8 cellular contexts compared by ENCODE assay signal in the genomic region with DNA sequence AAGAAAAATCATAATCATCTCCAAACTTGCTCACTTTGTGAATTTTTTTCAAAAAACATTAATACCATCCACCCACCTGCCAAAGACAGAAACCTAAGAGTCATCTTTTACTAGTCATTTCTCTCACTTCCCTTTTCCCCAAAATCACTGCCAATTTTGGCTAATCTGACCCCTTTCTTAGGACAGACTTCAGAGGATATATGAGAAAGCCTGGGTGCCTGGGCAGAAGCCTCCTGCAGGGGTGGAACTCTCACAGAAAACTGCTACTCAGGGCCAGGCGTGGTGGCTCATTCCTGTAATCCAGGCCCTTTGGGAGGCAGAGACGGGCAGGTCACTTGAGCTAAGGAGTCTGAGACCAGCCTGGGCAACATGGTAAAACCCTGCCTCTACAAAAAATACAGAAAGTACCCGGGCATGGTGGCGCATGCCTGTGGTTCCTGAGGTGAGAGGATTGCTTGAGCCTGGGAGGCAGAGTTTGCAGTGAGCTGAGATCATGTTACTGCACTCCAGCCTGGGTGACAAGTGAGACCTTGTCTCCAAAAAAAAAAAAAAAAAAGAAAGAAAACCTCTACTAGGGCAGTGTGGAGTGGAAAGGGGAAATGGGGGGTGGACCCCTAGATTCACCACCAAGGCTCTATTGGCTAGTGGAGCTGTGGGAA. TPM values are rescaled to one million over a fixed set of nuclear protein-coding genes. Genes with fewer than 3 reads are reported as not detected.
DNase-seq lines count a peak whose midpoint lies in the region; ATAC-seq and TF ChIP-seq lines count a peak whose summit lies in the region.

No MANE protein-coding gene starts in this region.

- no peak for ATAC-seq in left lobe of liver

- peak overlapping the region; percentile 51 for H3K9ac ChIP-seq in H9 (ENCODE audit: extremely low read depth, insufficient read length, low read length)

- H3K23ac ChIP-seq in H9 (ENCODE audit: insufficient read length, low read depth, low read length): no peak overlapping the region

- H2AFZ ChIP-seq in H9 (ENCODE audit: low read length): no peak overlapping the region

- no peaks in the 10 kb centered on the region for H3K9me3 ChIP-seq in H9 (ENCODE audit: control insufficient read depth, low read depth, low read length)

- H3K23me2 ChIP-seq in H9 (ENCODE audit: insufficient read length, low read depth, low read length, poor library complexity, severe bottlenecking): peaks cover 15% of the 10 kb centered on the region

- H3K79me1 ChIP-seq in H9 (ENCODE audit: insufficient read depth, low read depth, low read length, poor library complexity, severe bottlenecking): peaks cover 4% of the 10 kb centered on the region

- DNase-seq in activated T-cell treated with anti-CD3 and anti-CD28 coated beads, Interleukin-2, amount 50 U/mL, for 24 hours: peak; percentile 44
- DNase-seq in activated T-cell treated with anti-CD3 and anti-CD28 coated beads, Interleukin-2, amount 50 U/mL, for 1 hour: no peak
- DNase-seq in H9 (no peak), M059J (ENCODE audit: low read depth) (peak; percentile 96), neural crest cell (ENCODE audit: low read depth, low spot score) (no peak), left lobe of liver (ENCODE audit: low spot score) (no peak), HuH-7.5 (ENCODE audit: low spot score) (no peak)
- peak; percentile 23 for DNase-seq in activated naive CD8-positive, alpha-beta T cell treated with anti-CD3 and anti-CD28 coated beads for 36 hours

- no peak overlapping the region for H3K18ac ChIP-seq in H9 (ENCODE audit: insufficient read length, low read depth, low read length)

- TF ChIP-seq CTCF in H9 (conservative IDR thresholded peaks at IDR 0.05): no peak
- no peak for TF ChIP-seq CTCF in neural crest cell (conservative IDR thresholded peaks at IDR 0.05)

- H4K91ac ChIP-seq in H9 (ENCODE audit: insufficient read length, low read depth, low read length): no peak overlapping the region

- no peaks in the 10 kb centered on the region for H3K9me3 Mint-ChIP-seq in activated T-cell treated with anti-CD3 and anti-CD28 coated beads, Interleukin-2, amount 50 U/mL, for 24 hours
- H3K9me3 Mint-ChIP-seq in H9 (peaks cover 0 to 3% of the 10 kb centered on the region in 2 experiments; a peak in 3 of 5 replicates), neural crest cell (no peaks in the 10 kb centered on the region)
- H3K9me3 Mint-ChIP-seq in activated naive CD8-positive, alpha-beta T cell treated with anti-CD3 and anti-CD28 coated beads for 36 hours: no peaks in the 10 kb centered on the region

- no peak overlapping the region for H2AK5ac ChIP-seq in H9 (ENCODE audit: insufficient read length, low read length)

- H2BK120ac ChIP-seq in H9 (ENCODE audit: low read depth, low read length, poor library complexity, severe bottlenecking): no peak overlapping the region

- no peaks in the 10 kb centered on the region for H3K27me3 Mint-ChIP-seq in activated T-cell treated with anti-CD3 and anti-CD28 coated beads, Interleukin-2, amount 50 U/mL, for 24 hours
- H3K27me3 Mint-ChIP-seq in H9 (ENCODE audit: low read depth) (no peaks in the 10 kb centered on the region), neural crest cell (ENCODE audit: low read depth) (no peaks in the 10 kb centered on the region)
- no peaks in the 10 kb centered on the region for H3K27me3 Mint-ChIP-seq in activated naive CD8-positive, alpha-beta T cell treated with anti-CD3 and anti-CD28 coated beads for 36 hours

- no peak overlapping the region for H4K8ac ChIP-seq in H9 (replicated peaks; ENCODE audit: insufficient read length, low read depth, low read length)

- H3K4me1 Mint-ChIP-seq in activated T-cell treated with anti-CD3 and anti-CD28 coated beads, Interleukin-2, amount 50 U/mL, for 24 hours (ENCODE audit: low read depth): peaks cover 56% of the 10 kb centered on the region
- H3K4me1 Mint-ChIP-seq in H9: peaks cover 36 to 45% of the 10 kb centered on the region in 2 experiments
- peaks cover 47% of the 10 kb centered on the region for H3K4me1 Mint-ChIP-seq in activated naive CD8-positive, alpha-beta T cell treated with anti-CD3 and anti-CD28 coated beads for 36 hours
- peaks cover 52% of the 10 kb centered on the region for H3K4me1 Mint-ChIP-seq in neural crest cell

- no peak overlapping the region for H3K27ac ChIP-seq in H9 (ENCODE audit: insufficient read length, low read depth, low read length)

- peaks cover 86% of the 10 kb centered on the region for H3K36me3 Mint-ChIP-seq in activated T-cell treated with anti-CD3 and anti-CD28 coated beads, Interleukin-2, amount 50 U/mL, for 24 hours (ENCODE audit: low read depth)
- H3K36me3 Mint-ChIP-seq in H9 (ENCODE audit: insufficient read depth in 1 of 3, low read depth in 3 of 3): peaks cover 63 to 80% (median 73%) of the 10 kb centered on the region in 3 experiments
- peaks cover 65% of the 10 kb centered on the region for H3K36me3 Mint-ChIP-seq in activated naive CD8-positive, alpha-beta T cell treated with anti-CD3 and anti-CD28 coated beads for 36 hours
- peaks cover 23% of the 10 kb centered on the region for H3K36me3 Mint-ChIP-seq in neural crest cell (ENCODE audit: low read depth)

- peak overlapping the region; percentile 14 for H3K4me2 ChIP-seq in H9 (ENCODE audit: insufficient read depth, insufficient read length, low read length)

- no peak overlapping the region for H3K56ac ChIP-seq in H9 (ENCODE audit: insufficient read length, low read depth, low read length)

- no peaks in the 10 kb centered on the region for H3K27me3 ChIP-seq in H9 (ENCODE audit: insufficient read depth, low read length)

- H3K79me2 ChIP-seq in H9 (ENCODE audit: insufficient read depth, low read length): peaks cover 53% of the 10 kb centered on the region

- H3K27ac Mint-ChIP-seq in activated T-cell treated with anti-CD3 and anti-CD28 coated beads, Interleukin-2, amount 50 U/mL, for 24 hours: peak overlapping the region; percentile 92
- peak overlapping the region; percentile 17 to 62 (median 56); a peak in 5 of 7 replicates for H3K27ac Mint-ChIP-seq in H9
- peak overlapping the region; percentile 71 for H3K27ac Mint-ChIP-seq in activated naive CD8-positive, alpha-beta T cell treated with anti-CD3 and anti-CD28 coated beads for 36 hours
- H3K27ac Mint-ChIP-seq in neural crest cell (ENCODE audit: unreplicated experiment): no peak overlapping the region

- H2BK5ac ChIP-seq in H9 (ENCODE audit: insufficient read length, low read length): no peak overlapping the region

- H2BK20ac ChIP-seq in H9 (ENCODE audit: low read depth, low read length, poor library complexity, severe bottlenecking): no peak overlapping the region

- H3K4ac ChIP-seq in H9 (ENCODE audit: low read depth, low read length): no peak overlapping the region

- H3K4me1 ChIP-seq in H9 (ENCODE audit: insufficient read depth, low read length): peaks cover 7% of the 10 kb centered on the region; the same call in 1 of the 2 replicates

- H4K20me1 ChIP-seq in H9 (ENCODE audit: control insufficient read depth, insufficient read depth, insufficient read length): no peaks in the 10 kb centered on the region

- 0 out of 2 replicates have a peak overlapping the region, but pooled peaks have one; percentile 68 for H2BK15ac ChIP-seq in H9 (ENCODE audit: low read depth, low read length)

- no peak overlapping the region for H3K14ac ChIP-seq in H9 (ENCODE audit: insufficient read depth, low read length)

- no peak overlapping the region for H2BK12ac ChIP-seq in H9 (ENCODE audit: insufficient read length, low read depth, low read length)

- no peak overlapping the region for H4K5ac ChIP-seq in H9 (ENCODE audit: insufficient read length, low read depth, low read length)

- H3T11ph ChIP-seq in H9 (ENCODE audit: low read length): no peak overlapping the region

- H3K4me3 Mint-ChIP-seq in activated T-cell treated with anti-CD3 and anti-CD28 coated beads, Interleukin-2, amount 50 U/mL, for 24 hours: peak overlapping the region; percentile 89
- H3K4me3 Mint-ChIP-seq in H9: peak overlapping the region; percentile 88 to 92
- H3K4me3 Mint-ChIP-seq in activated naive CD8-positive, alpha-beta T cell treated with anti-CD3 and anti-CD28 coated beads for 36 hours: peak overlapping the region; percentile 29
- peak overlapping the region; percentile 95 for H3K4me3 Mint-ChIP-seq in neural crest cell

- WGBS in H9 (ENCODE audit: extremely low coverage, insufficient read length, low lambda C conversion rate): no CpG with 5 or more reads among the region's 4 CpGs

RNA-seq across cellular contexts. Expression of gene DEK, which starts 3.8 kb away (rescaled TPM):
- total RNA-seq in H9 (2021) (216 and 217 TPM in 2 replicates), neural crest cell (207 and 221 TPM in 2 replicates), left lobe of liver (16.9 TPM)
- 326 and 338 TPM in 2 replicates for total RNA-seq in M059J (2014; rRNA removed; shearing (Covaris generic))
- 100 to 1,000 TPM; 223 to 241 TPM for total RNA-seq in activated naive CD8-positive, alpha-beta T cell treated with anti-CD3 and anti-CD28 coated beads for 36 hours

Comparison
In these comparisons a context has a peak if more than half of its experiments do, and no peak if none do; other contexts are left out.
1. DNase-seq: peak in activated T-cell treated with anti-CD3 and anti-CD28 coated beads, Interleukin-2, amount 50 U/mL, for 24 hours (single experiment), M059J (single experiment) and activated naive CD8-positive, alpha-beta T cell treated with anti-CD3 and anti-CD28 coated beads for 36 hours (single experiment); none in activated T-cell treated with anti-CD3 and anti-CD28 coated beads, Interleukin-2, amount 50 U/mL, for 1 hour (single experiment), H9 (single experiment), neural crest cell (single experiment), left lobe of liver (single experiment) and HuH-7.5 (single experiment).
2. H3K4me3 Mint-ChIP-seq: peak in every context shown above with its lines; median percentile 95 in neural crest cell; 90 in H9; 89 in activated T-cell treated with anti-CD3 and anti-CD28 coated beads, Interleukin-2, amount 50 U/mL, for 24 hours; 29 in activated naive CD8-positive, alpha-beta T cell treated with anti-CD3 and anti-CD28 coated beads for 36 hours.
3. RNA of gene DEK, which starts 3.8 kb away (total RNA-seq): 326 to 338 TPM in M059J, 223 to 241 TPM in activated naive CD8-positive, alpha-beta T cell treated with anti-CD3 and anti-CD28 coated beads for 36 hours, 216 to 217 TPM in H9 and 207 to 221 TPM in neural crest cell; 16.9 TPM in left lobe of liver (single experiment); every median in the first group is over 10 times any median in the second.